In the genomic region with DNA sequence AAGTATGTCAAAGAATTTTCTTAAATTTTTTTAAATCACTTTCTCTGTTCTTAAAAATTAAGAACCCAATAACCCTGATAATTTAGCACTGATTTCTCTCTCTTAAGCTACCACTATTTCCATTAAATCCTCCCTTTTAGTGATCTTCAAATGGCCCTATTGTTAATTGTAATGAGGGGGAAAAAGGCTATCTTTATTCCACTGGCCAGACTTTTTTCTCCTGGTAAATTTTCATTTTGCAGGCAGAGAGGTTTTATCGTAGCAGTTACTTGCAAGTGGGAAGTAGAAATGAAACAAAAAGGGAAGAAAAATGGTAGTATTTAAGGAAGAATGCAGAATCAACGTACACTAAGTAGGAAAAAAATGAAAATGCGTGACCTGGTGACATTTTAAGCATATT, we compare ENCODE assay signal across 14 cellular contexts.
"Had no signal": no experiment of that assay in that cellular context is flagged by ENCODE, and none has a peak within 500 bp of the region (broad histone marks: within the 10 kb centered on the region; RNA-seq: fewer than 3 reads in every experiment).

No MANE protein-coding gene starts in this region.

- H3K4me3 Mint-ChIP-seq: activated CD4-positive, alpha-beta T cell treated with anti-CD3 and anti-CD28 coated beads for 36 hours; activated CD8-positive, alpha-beta T cell treated with anti-CD3 and anti-CD28 coated beads for 36 hours; immature natural killer cell; natural killer cell treated with Interleukin-12 subunit alpha and Interleukin-12 subunit beta and Interleukin-15 and Interleukin-18, amount 100 ng/mL, for 72 hours; stimulated activated naive B cell treated with anti-CD40 and anti-IgM and Interleukin-4, amounts not matched to agents 10 μg/mL and 1 μg/mL and 100 μg/mL, for 72 hours; type B pancreatic cell had no signal

- H3K4me1 ChIP-seq: prostate gland, right lobe of liver had no signal

- H3K27me3 ChIP-seq: cardiac muscle cell, right lobe of liver had no signal

- H3K9me3 Mint-ChIP-seq: activated CD8-positive, alpha-beta T cell treated with anti-CD3 and anti-CD28 coated beads for 36 hours; immature natural killer cell; natural killer cell treated with Interleukin-12 subunit alpha and Interleukin-12 subunit beta and Interleukin-15 and Interleukin-18, amount 100 ng/mL, for 72 hours; stimulated activated naive B cell treated with anti-CD40 and anti-IgM and Interleukin-4, amounts not matched to agents 10 μg/mL and 1 μg/mL and 100 μg/mL, for 72 hours; type B pancreatic cell had no signal

- H3K4me3 ChIP-seq: cardiac muscle cell, coronary artery, prostate gland, right lobe of liver had no signal

- H3K36me3 Mint-ChIP-seq: natural killer cell treated with Interleukin-12 subunit alpha and Interleukin-12 subunit beta and Interleukin-15 and Interleukin-18, amount 100 ng/mL, for 72 hours had no signal

- H3K36me3 ChIP-seq: prostate gland, right lobe of liver had no signal

- FAIRE-seq: astrocyte had no signal

- H3K9me3 ChIP-seq: prostate gland, right lobe of liver had no signal

- H3K27me3 Mint-ChIP-seq: activated CD4-positive, alpha-beta T cell treated with anti-CD3 and anti-CD28 coated beads for 36 hours; activated CD8-positive, alpha-beta T cell treated with anti-CD3 and anti-CD28 coated beads for 36 hours; natural killer cell treated with Interleukin-12 subunit alpha and Interleukin-12 subunit beta and Interleukin-15 and Interleukin-18, amount 100 ng/mL, for 72 hours; stimulated activated naive B cell treated with anti-CD40 and anti-IgM and Interleukin-4, amounts not matched to agents 10 μg/mL and 1 μg/mL and 100 μg/mL, for 72 hours; type B pancreatic cell had no signal

- DNase-seq: activated CD4-positive, alpha-beta T cell treated with anti-CD3 and anti-CD28 coated beads for 36 hours; activated CD8-positive, alpha-beta memory T cell treated with anti-CD3 and anti-CD28 coated beads, Interleukin-2, amount 50 U/mL, for 4 hours; activated CD8-positive, alpha-beta T cell treated with anti-CD3 and anti-CD28 coated beads for 36 hours; immature natural killer cell; mammary epithelial cell; T-helper 9 cell had no signal

- H3K27ac ChIP-seq: cardiac muscle cell, coronary artery, prostate gland, right lobe of liver had no signal

- ATAC-seq: activated CD4-positive, alpha-beta T cell treated with anti-CD3 and anti-CD28 coated beads for 36 hours; activated CD8-positive, alpha-beta T cell treated with anti-CD3 and anti-CD28 coated beads for 36 hours; natural killer cell treated with Interleukin-12 subunit alpha and Interleukin-12 subunit beta and Interleukin-15 and Interleukin-18, amount 100 ng/mL, for 72 hours had no signal

- H3K27ac Mint-ChIP-seq: activated CD4-positive, alpha-beta T cell treated with anti-CD3 and anti-CD28 coated beads for 36 hours; activated CD8-positive, alpha-beta T cell treated with anti-CD3 and anti-CD28 coated beads for 36 hours; immature natural killer cell; natural killer cell treated with Interleukin-12 subunit alpha and Interleukin-12 subunit beta and Interleukin-15 and Interleukin-18, amount 100 ng/mL, for 72 hours; stimulated activated naive B cell treated with anti-CD40 and anti-IgM and Interleukin-4, amounts not matched to agents 10 μg/mL and 1 μg/mL and 100 μg/mL, for 72 hours; type B pancreatic cell had no signal
